13 cellular contexts compared by ENCODE assay signal in genomic region chr3:31880020-31880419, GRCh38.
A peak's percentile ranks its signal among the peaks of the same experiment; 100 is the strongest.
DNase-seq lines count a peak whose midpoint lies in the region; ATAC-seq, FAIRE-seq and TF ChIP-seq lines count a peak whose summit lies in the region.
"Had no signal": no experiment of that assay in that cellular context is flagged by ENCODE, and none has a peak within 500 bp of the region (broad histone marks: within the 10 kb centered on the region; RNA-seq: fewer than 3 reads in every experiment).

No MANE protein-coding gene starts in this region.

- H3K4me3 ChIP-seq in bronchial epithelial cell (ENCODE audit: low read depth, low read length), result no peak overlapping the region
- no peak overlapping the region for H3K4me3 ChIP-seq in lower lobe of right lung
- H3K4me3 ChIP-seq: esophagus muscularis mucosa had no signal

- TF ChIP-seq CTCF in bronchial epithelial cell (IDR thresholded peaks at IDR 0.05; ENCODE audit: insufficient read depth, low read length, severe bottlenecking) (peak; percentile 49), lower lobe of right lung (IDR thresholded peaks at IDR 0.05) (peak; percentile 29), HFFc6 (IDR thresholded peaks at IDR 0.05) (no peak)

- peaks cover 8% of the 10 kb centered on the region for H3K4me1 Mint-ChIP-seq in HFFc6 (ENCODE audit: low read depth)

- H3K9me3 ChIP-seq in lower lobe of right lung, result no peaks in the 10 kb centered on the region
- H3K9me3 ChIP-seq: esophagus muscularis mucosa had no signal

- no peak overlapping the region for H3K27ac ChIP-seq in lower lobe of right lung
- H3K27ac ChIP-seq: C4-2B, esophagus muscularis mucosa had no signal

- ATAC-seq in lower lobe of right lung (peak; percentile 89), HG02970 (IDR thresholded peaks at IDR 0.05; ENCODE audit: low FRiP score, unreplicated experiment) (no peak), GM21723 (IDR thresholded peaks at IDR 0.05; ENCODE audit: unreplicated experiment) (no peak)

- H3K4me3 Mint-ChIP-seq in HFFc6, result no peak overlapping the region

- H3K36me3 ChIP-seq in bronchial epithelial cell (ENCODE audit: control insufficient read depth, insufficient read depth, low read length), result no peaks in the 10 kb centered on the region
- no peaks in the 10 kb centered on the region for H3K36me3 ChIP-seq in lower lobe of right lung
- H3K36me3 ChIP-seq: esophagus muscularis mucosa had no signal

- intact Hi-C loops in lower lobe of right lung (cut with DNase I), result no loop called here

- no peaks in the 10 kb centered on the region for H3K27me3 ChIP-seq in bronchial epithelial cell (ENCODE audit: control insufficient read depth, insufficient read depth, low read length)
- no peaks in the 10 kb centered on the region for H3K27me3 ChIP-seq in lower lobe of right lung (ENCODE audit: low read depth)
- H3K27me3 ChIP-seq: esophagus muscularis mucosa had no signal

- no peak overlapping the region for H3K27ac Mint-ChIP-seq in HFFc6

- H3K4me1 ChIP-seq in lower lobe of right lung, result no peaks in the 10 kb centered on the region

- no peaks in the 10 kb centered on the region for H3K9me3 Mint-ChIP-seq in HFFc6

- H3K36me3 Mint-ChIP-seq in HFFc6 (ENCODE audit: low read depth), result 0 out of 2 replicates have a peak, but pooled peaks cover 4% of the 10 kb centered on the region

- H3K27me3 Mint-ChIP-seq in HFFc6 (ENCODE audit: insufficient read depth), result no peaks in the 10 kb centered on the region

- peak; percentile 52 for FAIRE-seq in bronchial epithelial cell (lab: Jason Lieb, UNC)
- FAIRE-seq in RCC 7860 (lab: Jason Lieb, UNC), result no peak

- DNase-seq in DMS79 (lab: John Stamatoyannopoulos, UW) (peak; percentile 27), NCI-H2171 (lab: John Stamatoyannopoulos, UW) (peak; percentile 68), bronchial epithelial cell (ENCODE audit: low read depth) (peak; percentile 71), lower lobe of right lung (peak; percentile 70), HFFc6 (no peak), RCC 7860 (ENCODE audit: low spot score) (no peak)
- DNase-seq: activated CD8-positive, alpha-beta memory T cell treated with anti-CD3 and anti-CD28 coated beads, Interleukin-2, amount 50 U/mL, for 48 hours; T1000; trophoblast cell had no signal

Comparison
In these comparisons a context has a peak if more than half of its experiments do, and no peak if none do; other contexts are left out.
1. DNase-seq: peak in DMS79 (single experiment), NCI-H2171 (single experiment), bronchial epithelial cell (single experiment) and lower lobe of right lung (single experiment); none in HFFc6 (single experiment) and RCC 7860 (single experiment).
2. ATAC-seq: peak in lower lobe of right lung (2 of 2); none in HG02970 (single experiment) and GM21723 (single experiment).